Comparison of ENCODE assay signal across 13 cellular contexts in genomic region chr7:151665363-151665762, GRCh38.
DNase-seq lines count a peak whose midpoint lies in the region; ATAC-seq and TF ChIP-seq lines count a peak whose summit lies in the region.
"Had no signal": no experiment of that assay in that cellular context is flagged by ENCODE, and none has a peak within 500 bp of the region (broad histone marks: within the 10 kb centered on the region; RNA-seq: fewer than 3 reads in every experiment).

No MANE protein-coding gene starts in this region.

- H3K27ac ChIP-seq in fibroblast of lung (ENCODE audit: insufficient read depth, low read length) (no peak overlapping the region), mesendoderm (ENCODE audit: low read depth, low read length) (no peak overlapping the region), tibial artery (peak overlapping the region; percentile 70 to 76)
- H3K27ac ChIP-seq: SK-N-MC had no signal

- TF ChIP-seq CTCF in fibroblast of lung (conservative IDR thresholded peaks at IDR 0.05 in 1 of 2, IDR thresholded peaks at IDR 0.05 in 1 of 2; ENCODE audit: low read depth in 1 of 2, low read length in 2 of 2) (no peak), tibial artery (IDR thresholded peaks at IDR 0.05) (no peak)

- H2BK120ac ChIP-seq in mesendoderm (ENCODE audit: low read depth, low read length) = no peak overlapping the region

- H4K20me1 ChIP-seq in fibroblast of lung (ENCODE audit: control insufficient read depth, extremely low read depth, insufficient read depth, low read length) = no peaks in the 10 kb centered on the region

- no CpG with 5 or more reads among the region's 6 CpGs for whole genome bisulfite sequencing in mesendoderm (ENCODE audit: extremely low coverage, insufficient coverage, low lambda C conversion rate)

- DNase-seq in fibroblast of lung (ENCODE audit: low read depth in 2 of 2) (peak; percentile 92 to 97), mesendoderm (no peak), tibial artery (peak; percentile 81 to 93), H4 (ENCODE audit: low spot score) (no peak), NCI-H2081 (lab: John Stamatoyannopoulos, UW) (no peak), NCI-H2107 treated with DMSO at 0.1 percent for 48 hours (lab: John Stamatoyannopoulos, UW; ENCODE audit: unreplicated experiment) (no peak)
- DNase-seq: activated CD4-positive, alpha-beta T cell treated with anti-CD3 and anti-CD28 coated beads, Interleukin-2, amount 10 ng/mL, durations not matched to agents 7 days and 5 days; EL; NCI-H510A; stimulated activated naive B cell treated with anti-CD40 and anti-IgM and Interleukin-4, amounts not matched to agents 10 μg/mL and 1 μg/mL and 100 μg/mL, for 72 hours had no signal

- no peak overlapping the region for H4K5ac ChIP-seq in mesendoderm (ENCODE audit: low read length)

- no peaks in the 10 kb centered on the region for H3K79me1 ChIP-seq in mesendoderm (ENCODE audit: low read length)

- H3K18ac ChIP-seq in mesendoderm (ENCODE audit: low read length) = peak overlapping the region; percentile 30

- H3K9ac ChIP-seq in fibroblast of lung (ENCODE audit: insufficient read depth, low read length) (no peak overlapping the region), mesendoderm (ENCODE audit: low read length) (no peak overlapping the region)

- H3K23ac ChIP-seq in mesendoderm (ENCODE audit: low read length) = no peak overlapping the region

- no peak overlapping the region for H2BK5ac ChIP-seq in mesendoderm (ENCODE audit: low read length)

- no peak overlapping the region for H4K8ac ChIP-seq in mesendoderm (ENCODE audit: low read depth, low read length)

- no peak overlapping the region for H3K4ac ChIP-seq in mesendoderm (ENCODE audit: low read depth, low read length)

- no peaks in the 10 kb centered on the region for H3K9me3 ChIP-seq in fibroblast of lung (ENCODE audit: control insufficient read depth, insufficient read depth, low read depth, low read length)
- peaks cover 0 to 11% (median 0%) of the 10 kb centered on the region in 3 donors for H3K9me3 ChIP-seq in tibial artery

- H3K36me3 ChIP-seq in fibroblast of lung (ENCODE audit: control insufficient read depth, insufficient read depth, low read length) = no peaks in the 10 kb centered on the region
- no peaks in the 10 kb centered on the region for H3K36me3 ChIP-seq in mesendoderm (ENCODE audit: control insufficient read depth, insufficient read depth, low read length)
- no peaks in the 10 kb centered on the region for H3K36me3 ChIP-seq in tibial artery

- H2AFZ ChIP-seq in fibroblast of lung (ENCODE audit: low read length) = no peak overlapping the region

- H3K27me3 ChIP-seq in fibroblast of lung (ENCODE audit: control insufficient read depth, insufficient read depth, low read length) = no peaks in the 10 kb centered on the region
- no peaks in the 10 kb centered on the region for H3K27me3 ChIP-seq in mesendoderm (ENCODE audit: insufficient read depth, low read length, poor library complexity)
- H3K27me3 ChIP-seq in tibial artery = no peaks in the 10 kb centered on the region

- ATAC-seq in SK-N-SH treated with all-trans-retinoic acid at 6 μM for 48 hours = peak; percentile 85
- ATAC-seq: K562; stimulated activated naive B cell treated with anti-CD40 and anti-IgM and Interleukin-4, amounts not matched to agents 10 μg/mL and 1 μg/mL and 100 μg/mL, for 72 hours had no signal

- H3K79me2 ChIP-seq in fibroblast of lung (ENCODE audit: control insufficient read depth, insufficient read depth, low read length) (no peaks in the 10 kb centered on the region), mesendoderm (ENCODE audit: control insufficient read depth, insufficient read depth, low read length) (no peaks in the 10 kb centered on the region)

- no peak overlapping the region for H2BK15ac ChIP-seq in mesendoderm (replicated peaks; ENCODE audit: low read depth)

- H3K4me3 ChIP-seq in fibroblast of lung (replicated peaks in 1 of 4; ENCODE audit: control extremely low read depth in 1 of 4, insufficient read depth in 1 of 4, low read depth in 3 of 4, low read length in 4 of 4) = no peak overlapping the region
- no peak overlapping the region for H3K4me3 ChIP-seq in mesendoderm (ENCODE audit: low read length)
- no peak overlapping the region for H3K4me3 ChIP-seq in tibial artery
- H3K4me3 ChIP-seq: K562, SK-N-MC had no signal

- H3K4me1 ChIP-seq in fibroblast of lung (ENCODE audit: control insufficient read depth, extremely low read depth, insufficient read depth, low read length) (peaks cover 4% of the 10 kb centered on the region), mesendoderm (ENCODE audit: control insufficient read depth, low read depth, low read length) (no peaks in the 10 kb centered on the region), tibial artery (peaks cover 0 to 56% (median 18%) of the 10 kb centered on the region in 4 donors)

- H2AK5ac ChIP-seq in mesendoderm (ENCODE audit: low read length) = no peak overlapping the region

- intact Hi-C loops in tibial artery (cut with DNase I; ENCODE audit: low total_unique reads) = no loop called here

- H3K56ac ChIP-seq in mesendoderm (ENCODE audit: low read length) = no peak overlapping the region

- no peak overlapping the region for H3K4me2 ChIP-seq in fibroblast of lung (ENCODE audit: extremely low read depth, insufficient read depth, low read length)
- H3K4me2 ChIP-seq in mesendoderm (ENCODE audit: low read length) = no peak overlapping the region

TF ChIP-seq in SK-N-SH treated with all-trans-retinoic acid at 6 μM for 48 hours, 23 proteins besides CTCF, POLR2A, EP300 and RAD21 (continues in another document):
- no peak for TF ChIP-seq PPARA (CRISPR knock-in tag; IDR thresholded peaks at IDR 0.05; ENCODE audit: borderline replicate concordance)
- no peak for TF ChIP-seq ZNF565 (CRISPR knock-in tag; conservative IDR thresholded peaks at IDR 0.05; ENCODE audit: low read depth)
- no peak for TF ChIP-seq SNAI2 (CRISPR knock-in tag; IDR thresholded peaks at IDR 0.05)
- TF ChIP-seq ESRRG (CRISPR knock-in tag; IDR thresholded peaks at IDR 0.05) = no peak
- no peak for TF ChIP-seq TCF4 (CRISPR knock-in tag; IDR thresholded peaks at IDR 0.05; ENCODE audit: borderline replicate concordance)
- TF ChIP-seq ZFP3 (CRISPR knock-in tag; IDR thresholded peaks at IDR 0.05) = no peak
- no peak for TF ChIP-seq POU6F1 (CRISPR knock-in tag; IDR thresholded peaks at IDR 0.05; ENCODE audit: borderline replicate concordance, low read depth)
- TF ChIP-seq CSRNP3 (CRISPR knock-in tag; IDR thresholded peaks at IDR 0.05) = no peak
- peak; percentile 61; the same call in 1 of the 2 replicates for TF ChIP-seq CSDC2 (CRISPR knock-in tag; IDR thresholded peaks at IDR 0.05)
- no peak for TF ChIP-seq TSHZ2 (CRISPR knock-in tag; IDR thresholded peaks at IDR 0.05)

Comparison
In these comparisons a context has a peak if more than half of its experiments do, and no peak if none do; other contexts are left out.
1. DNase-seq: peak in fibroblast of lung (2 of 2) and tibial artery (2 of 2); none in mesendoderm (single experiment), H4 (single experiment), NCI-H2081 (0 of 2) and NCI-H2107 treated with DMSO at 0.1 percent for 48 hours (single experiment).
2. H3K27ac ChIP-seq: peak in tibial artery (2 of 2); none in fibroblast of lung (single experiment) and mesendoderm (single experiment).